Comparison of ENCODE assay signal across 38 cellular contexts in genomic region chr22:43504666-43505261, GRCh38.
"Had no signal": no experiment of that assay in that cellular context is flagged by ENCODE, and none has a peak within 500 bp of the region (broad histone marks: within the 10 kb centered on the region; RNA-seq: fewer than 3 reads in every experiment).

No MANE protein-coding gene starts in this region.

- H3K36me3 Mint-ChIP-seq: activated naive CD4-positive, alpha-beta T cell treated with anti-CD3 and anti-CD28 coated beads, Interleukin-2, amount 50 U/mL, for 72 hours; activated naive CD8-positive, alpha-beta T cell treated with anti-CD3 and anti-CD28 coated beads for 36 hours had no signal

- H3K9me3 Mint-ChIP-seq: activated CD4-positive, alpha-beta T cell treated with anti-CD3 and anti-CD28 coated beads, Interleukin-2, amount 10 ng/mL, durations not matched to agents 7 days and 5 days; activated CD8-positive, alpha-beta T cell treated with anti-CD3 and anti-CD28 coated beads for 36 hours; activated naive CD4-positive, alpha-beta T cell treated with anti-CD3 and anti-CD28 coated beads for 36 hours; activated naive CD4-positive, alpha-beta T cell treated with anti-CD3 and anti-CD28 coated beads, Interleukin-2, amount 50 U/mL, for 72 hours; activated naive CD8-positive, alpha-beta T cell treated with anti-CD3 and anti-CD28 coated beads for 36 hours; activated T-cell treated with anti-CD3 and anti-CD28 coated beads, Interleukin-2, amount 50 U/mL, for 4 hours; activated T-helper 1 cell treated with anti-CD3 and anti-CD28 coated beads, Interleukin-12 subunit alpha, Interleukin-12 subunit beta, Interleukin-2, Interleukin-4 antibody, amounts not matched to agents 30 ng/mL and 10 ng/mL and 1 ng/mL, durations not matched to agents 14 hours and 24 hours and 36 hours; activated T-helper 17 cell treated with anti-CD3 and anti-CD28 coated beads, Interleukin-2, amount 50 U/mL, for 72 hours; central memory CD8-positive, alpha-beta T cell; T-helper 1 cell treated with Interleukin-12 subunit alpha and Interleukin-12 subunit beta and Interleukin-4 antibody, amounts not matched to agents 30 μg/mL and 1 μg/mL, for 36 hours; T-helper 2 cell treated with Interferon-gamma antibody and Interleukin-4, amounts not matched to agents 5 μg/mL and 100 μg/mL, for 36 hours had no signal

- H3K27me3 ChIP-seq: adrenal gland, body of pancreas, brain microvascular endothelial cell, breast epithelium, cardiac muscle cell had no signal

- DNase-seq: activated CD4-positive, alpha-beta T cell treated with anti-CD3 and anti-CD28 coated beads for 1 hour; activated CD4-positive, alpha-beta T cell treated with anti-CD3 and anti-CD28 coated beads for 36 hours; activated CD4-positive, alpha-beta T cell treated with anti-CD3 and anti-CD28 coated beads for 48 hours; activated CD4-positive, alpha-beta T cell treated with anti-CD3 and anti-CD28 coated beads, Interleukin-2, amount 10 ng/mL, durations not matched to agents 7 days and 5 days; activated CD4-positive, alpha-beta T cell treated with anti-CD3 and anti-CD28 coated beads, Interleukin-2, amount 50 U/mL, for 48 hours; activated CD4-positive, CD25-positive, alpha-beta regulatory T cell; activated CD8-positive, alpha-beta memory T cell treated with anti-CD3 and anti-CD28 coated beads, Interleukin-2, amount 50 U/mL, for 4 hours; activated CD8-positive, alpha-beta T cell treated with anti-CD3 and anti-CD28 coated beads for 36 hours; activated effector memory CD4-positive, alpha-beta T cell treated with anti-CD3 and anti-CD28 coated beads, Interleukin-2, amount 50 U/mL, for 16 hours; activated gamma-delta T cell treated with Interleukin-2 at 50 U/mL for 16 hours; activated naive CD4-positive, alpha-beta T cell; activated naive CD4-positive, alpha-beta T cell treated with anti-CD3 and anti-CD28 coated beads for 36 hours; activated naive CD4-positive, alpha-beta T cell treated with anti-CD3 and anti-CD28 coated beads, Interleukin-2, amount 50 U/mL, for 16 hours; activated naive CD8-positive, alpha-beta T cell treated with anti-CD3 and anti-CD28 coated beads for 36 hours; activated T-cell treated with anti-CD3 and anti-CD28 coated beads for 4 hours; activated T-cell treated with anti-CD3 and anti-CD28 coated beads, Interleukin-2, amount 50 U/mL, for 1 hour; activated T-cell treated with anti-CD3 and anti-CD28 coated beads, Interleukin-2, amount 50 U/mL, for 4 hours; activated T-cell treated with anti-CD3 and anti-CD28 coated beads, Interleukin-2, amount 50 U/mL, for 72 hours; adrenal gland; amniotic stem cell; body of pancreas; brain microvascular endothelial cell; cerebellar nuclear complex; T-helper 1 cell; T-helper 2 cell; T-helper 9 cell had no signal

- H3K4me3 ChIP-seq: adrenal gland, body of pancreas, breast epithelium, cardiac muscle cell had no signal

- H3K9me3 ChIP-seq: adrenal gland, body of pancreas, breast epithelium had no signal

- H3K27ac ChIP-seq: adrenal gland, body of pancreas, brain microvascular endothelial cell, cardiac muscle cell, VCaP had no signal

- FAIRE-seq: astrocyte, TTC549 had no signal

- H3K4me1 ChIP-seq: adrenal gland, body of pancreas, breast epithelium had no signal

- H3K4me3 Mint-ChIP-seq: activated CD4-positive, alpha-beta T cell treated with anti-CD3 and anti-CD28 coated beads for 36 hours; activated CD4-positive, alpha-beta T cell treated with anti-CD3 and anti-CD28 coated beads, Interleukin-2, amount 10 ng/mL, durations not matched to agents 7 days and 5 days; activated CD8-positive, alpha-beta T cell treated with anti-CD3 and anti-CD28 coated beads for 36 hours; activated naive CD4-positive, alpha-beta T cell treated with anti-CD3 and anti-CD28 coated beads for 36 hours; activated naive CD8-positive, alpha-beta T cell treated with anti-CD3 and anti-CD28 coated beads for 36 hours; activated T-cell treated with anti-CD3 and anti-CD28 coated beads, Interleukin-2, amount 50 U/mL, for 4 hours; activated T-cell treated with anti-CD3 and anti-CD28 coated beads, Interleukin-2, amount 50 U/mL, for 72 hours; activated T-helper 1 cell treated with anti-CD3 and anti-CD28 coated beads, Interleukin-12 subunit alpha, Interleukin-12 subunit beta, Interleukin-2, Interleukin-4 antibody, amounts not matched to agents 30 ng/mL and 10 ng/mL and 1 ng/mL, durations not matched to agents 14 hours and 24 hours and 36 hours; activated T-helper 17 cell treated with anti-CD3 and anti-CD28 coated beads, Interleukin-2, amount 50 U/mL, for 72 hours; central memory CD8-positive, alpha-beta T cell; T-helper 1 cell treated with Interleukin-12 subunit alpha and Interleukin-12 subunit beta and Interleukin-4 antibody, amounts not matched to agents 30 μg/mL and 1 μg/mL, for 36 hours; T-helper 2 cell treated with Interferon-gamma antibody and Interleukin-4, amounts not matched to agents 5 μg/mL and 100 μg/mL, for 36 hours had no signal

- H3K4me1 Mint-ChIP-seq: activated CD4-positive, alpha-beta T cell treated with anti-CD3 and anti-CD28 coated beads for 36 hours; activated CD4-positive, alpha-beta T cell treated with anti-CD3 and anti-CD28 coated beads, Interleukin-2, amount 10 ng/mL, durations not matched to agents 7 days and 5 days; activated naive CD8-positive, alpha-beta T cell treated with anti-CD3 and anti-CD28 coated beads for 36 hours; activated T-helper 17 cell treated with anti-CD3 and anti-CD28 coated beads, Interleukin-2, amount 50 U/mL, for 72 hours; central memory CD8-positive, alpha-beta T cell had no signal

- H3K36me3 ChIP-seq: adrenal gland, brain microvascular endothelial cell, breast epithelium, cardiac muscle cell had no signal

- ATAC-seq: activated CD4-positive, alpha-beta T cell treated with anti-CD3 and anti-CD28 coated beads for 36 hours; activated CD4-positive, CD25-positive, alpha-beta regulatory T cell treated with anti-CD3 and anti-CD28 coated beads, Interleukin-2, amount 50 U/mL, for 24 hours; activated CD8-positive, alpha-beta T cell treated with anti-CD3 and anti-CD28 coated beads for 36 hours; activated naive CD4-positive, alpha-beta T cell treated with anti-CD3 and anti-CD28 coated beads, Interleukin-2, amount 50 U/mL, for 72 hours; activated T-cell treated with anti-CD3 and anti-CD28 coated beads, Interleukin-2, amount 50 U/mL, for 4 hours; activated T-cell treated with anti-CD3 and anti-CD28 coated beads, Interleukin-2, amount 50 U/mL, for 72 hours; activated T-helper 17 cell treated with anti-CD3 and anti-CD28 coated beads, Interleukin-2, amount 50 U/mL, for 72 hours; body of pancreas had no signal

- H3K27ac Mint-ChIP-seq: activated CD4-positive, alpha-beta T cell treated with anti-CD3 and anti-CD28 coated beads for 36 hours; activated CD4-positive, alpha-beta T cell treated with anti-CD3 and anti-CD28 coated beads, Interleukin-2, amount 10 ng/mL, durations not matched to agents 7 days and 5 days; activated CD8-positive, alpha-beta T cell treated with anti-CD3 and anti-CD28 coated beads for 36 hours; activated naive CD4-positive, alpha-beta T cell treated with anti-CD3 and anti-CD28 coated beads for 36 hours; activated naive CD4-positive, alpha-beta T cell treated with anti-CD3 and anti-CD28 coated beads, Interleukin-2, amount 50 U/mL, for 72 hours; activated naive CD8-positive, alpha-beta T cell treated with anti-CD3 and anti-CD28 coated beads for 36 hours; activated T-cell treated with anti-CD3 and anti-CD28 coated beads, Interleukin-2, amount 50 U/mL, for 72 hours; activated T-helper 1 cell treated with anti-CD3 and anti-CD28 coated beads, Interleukin-12 subunit alpha, Interleukin-12 subunit beta, Interleukin-2, Interleukin-4 antibody, amounts not matched to agents 30 ng/mL and 10 ng/mL and 1 ng/mL, durations not matched to agents 14 hours and 24 hours and 36 hours; activated T-helper 17 cell treated with anti-CD3 and anti-CD28 coated beads, Interleukin-2, amount 50 U/mL, for 72 hours; T-helper 1 cell treated with Interleukin-12 subunit alpha and Interleukin-12 subunit beta and Interleukin-4 antibody, amounts not matched to agents 30 μg/mL and 1 μg/mL, for 36 hours; T-helper 2 cell treated with Interferon-gamma antibody and Interleukin-4, amounts not matched to agents 5 μg/mL and 100 μg/mL, for 36 hours had no signal

- H3K27me3 Mint-ChIP-seq: activated CD4-positive, alpha-beta T cell treated with anti-CD3 and anti-CD28 coated beads for 36 hours; activated CD4-positive, alpha-beta T cell treated with anti-CD3 and anti-CD28 coated beads, Interleukin-2, amount 10 ng/mL, durations not matched to agents 7 days and 5 days; activated CD8-positive, alpha-beta T cell treated with anti-CD3 and anti-CD28 coated beads for 36 hours; activated naive CD8-positive, alpha-beta T cell treated with anti-CD3 and anti-CD28 coated beads for 36 hours; activated T-helper 17 cell treated with anti-CD3 and anti-CD28 coated beads, Interleukin-2, amount 50 U/mL, for 72 hours; central memory CD8-positive, alpha-beta T cell had no signal
